Comparison of ENCODE assay signal across 1 cellular context in genomic region chr6:34423254-34423653, GRCh38.
TF ChIP-seq lines count a peak whose summit lies in the region.

No MANE protein-coding gene starts in this region.

TF ChIP-seq in SK-N-SH, 30 proteins besides CTCF, POLR2A, EP300 and RAD21:
- TF ChIP-seq ELF1 (IDR thresholded peaks at IDR 0.05) (no peak), FOSL2 (IDR thresholded peaks at IDR 0.05; ENCODE audit: borderline replicate concordance, low read depth) (peak; percentile 22; the same call in 1 of the 2 replicates)
- TF ChIP-seq, protein P1, sequence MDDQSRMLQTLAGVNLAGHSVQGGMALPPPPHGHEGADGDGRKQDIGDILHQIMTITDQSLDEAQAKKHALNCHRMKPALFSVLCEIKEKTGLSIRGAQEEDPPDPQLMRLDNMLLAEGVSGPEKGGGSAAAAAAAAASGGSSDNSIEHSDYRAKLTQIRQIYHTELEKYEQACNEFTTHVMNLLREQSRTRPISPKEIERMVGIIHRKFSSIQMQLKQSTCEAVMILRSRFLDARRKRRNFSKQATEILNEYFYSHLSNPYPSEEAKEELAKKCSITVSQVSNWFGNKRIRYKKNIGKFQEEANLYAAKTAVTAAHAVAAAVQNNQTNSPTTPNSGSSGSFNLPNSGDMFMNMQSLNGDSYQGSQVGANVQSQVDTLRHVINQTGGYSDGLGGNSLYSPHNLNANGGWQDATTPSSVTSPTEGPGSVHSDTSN (IDR thresholded peaks at IDR 0.05) = peak; percentile 53
